In genomic region chr1:181081399-181081798, GRCh38 we compare ENCODE assay signal across 1 cellular context.
TF ChIP-seq lines count a peak whose summit lies in the region.

No MANE protein-coding gene starts in this region.

TF ChIP-seq in GM23338, 12 proteins besides CTCF, POLR2A, EP300 and RAD21 (continued from another document):
- TF ChIP-seq REST (IDR thresholded peaks at IDR 0.05; ENCODE audit: unreplicated experiment) (no peak), STAT1 (IDR thresholded peaks at IDR 0.05; ENCODE audit: unreplicated experiment) (no peak), CREB1 (CRISPR knock-in tag; IDR thresholded peaks at IDR 0.05; ENCODE audit: low read depth) (no peak)
TF ChIP-seq in GM23338: peak in this region for 0.
